In the genomic region with DNA sequence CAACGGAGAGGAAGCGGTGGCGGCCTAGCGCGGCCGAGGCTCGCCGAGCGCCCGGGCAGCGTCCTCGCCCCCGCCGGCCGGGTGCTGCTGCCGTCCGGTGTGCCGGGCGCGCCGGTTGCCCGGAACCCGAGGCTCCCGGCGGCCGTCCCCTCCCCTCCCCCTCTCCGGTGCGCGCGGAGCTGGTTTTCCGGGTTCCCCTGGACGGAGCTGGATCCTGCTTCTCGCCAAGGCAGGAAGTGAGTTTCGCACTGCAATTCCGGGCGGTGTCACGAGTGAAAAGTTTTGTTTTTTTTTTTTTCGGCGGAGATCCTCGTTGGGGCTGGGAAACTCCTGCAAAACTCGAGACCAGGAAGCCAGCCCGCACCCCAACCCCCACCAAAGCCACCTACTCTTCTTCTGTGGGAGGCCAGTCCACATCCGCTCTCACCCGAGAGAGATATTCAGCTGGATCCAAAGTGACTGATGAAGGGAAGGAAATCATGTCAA, we compare ENCODE assay signal across 8 cellular contexts. TPM values are rescaled to one million over a fixed set of nuclear protein-coding genes. Genes with fewer than 3 reads are reported as not detected.
DNase-seq lines count a peak whose midpoint lies in the region; ATAC-seq and TF ChIP-seq lines count a peak whose summit lies in the region.

A gene with protein sequence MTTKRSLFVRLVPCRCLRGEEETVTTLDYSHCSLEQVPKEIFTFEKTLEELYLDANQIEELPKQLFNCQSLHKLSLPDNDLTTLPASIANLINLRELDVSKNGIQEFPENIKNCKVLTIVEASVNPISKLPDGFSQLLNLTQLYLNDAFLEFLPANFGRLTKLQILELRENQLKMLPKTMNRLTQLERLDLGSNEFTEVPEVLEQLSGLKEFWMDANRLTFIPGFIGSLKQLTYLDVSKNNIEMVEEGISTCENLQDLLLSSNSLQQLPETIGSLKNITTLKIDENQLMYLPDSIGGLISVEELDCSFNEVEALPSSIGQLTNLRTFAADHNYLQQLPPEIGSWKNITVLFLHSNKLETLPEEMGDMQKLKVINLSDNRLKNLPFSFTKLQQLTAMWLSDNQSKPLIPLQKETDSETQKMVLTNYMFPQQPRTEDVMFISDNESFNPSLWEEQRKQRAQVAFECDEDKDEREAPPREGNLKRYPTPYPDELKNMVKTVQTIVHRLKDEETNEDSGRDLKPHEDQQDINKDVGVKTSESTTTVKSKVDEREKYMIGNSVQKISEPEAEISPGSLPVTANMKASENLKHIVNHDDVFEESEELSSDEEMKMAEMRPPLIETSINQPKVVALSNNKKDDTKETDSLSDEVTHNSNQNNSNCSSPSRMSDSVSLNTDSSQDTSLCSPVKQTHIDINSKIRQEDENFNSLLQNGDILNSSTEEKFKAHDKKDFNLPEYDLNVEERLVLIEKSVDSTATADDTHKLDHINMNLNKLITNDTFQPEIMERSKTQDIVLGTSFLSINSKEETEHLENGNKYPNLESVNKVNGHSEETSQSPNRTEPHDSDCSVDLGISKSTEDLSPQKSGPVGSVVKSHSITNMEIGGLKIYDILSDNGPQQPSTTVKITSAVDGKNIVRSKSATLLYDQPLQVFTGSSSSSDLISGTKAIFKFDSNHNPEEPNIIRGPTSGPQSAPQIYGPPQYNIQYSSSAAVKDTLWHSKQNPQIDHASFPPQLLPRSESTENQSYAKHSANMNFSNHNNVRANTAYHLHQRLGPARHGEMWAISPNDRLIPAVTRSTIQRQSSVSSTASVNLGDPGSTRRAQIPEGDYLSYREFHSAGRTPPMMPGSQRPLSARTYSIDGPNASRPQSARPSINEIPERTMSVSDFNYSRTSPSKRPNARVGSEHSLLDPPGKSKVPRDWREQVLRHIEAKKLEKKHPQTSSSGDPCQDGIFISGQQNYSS (N-terminal part only) (plus strand): TSS at position 300 of the 486 bp plus-strand sequence. CDS start 66,144 bp downstream, outside the sequence.

- peak; percentile 69 to 82 (median 73) for DNase-seq in CD4-positive, CD25-positive, alpha-beta regulatory T cell
- DNase-seq in SJSA1 (ENCODE audit: low read depth in 1 of 2, low spot score in 2 of 2) (peak; percentile 75 to 84), foreskin fibroblast (peak; percentile 84 to 92), stromal cell of bone marrow (ENCODE audit: low read depth) (peak; percentile 80)
- DNase-seq in activated gamma-delta T cell treated with anti-CD3 and anti-CD28 coated beads, Interleukin-2, amount 50 U/mL, for 16 hours (ENCODE audit: low read depth): peak; percentile 47

- peak within 1 kb of the TSS; percentile 90 to 95 (median 92) for H3K27ac Mint-ChIP-seq in CD4-positive, CD25-positive, alpha-beta regulatory T cell

- peaks cover 48% of the 10 kb centered on the region for H3K4me1 ChIP-seq in CD4-positive, CD25-positive, alpha-beta regulatory T cell (ENCODE audit: control insufficient read depth, insufficient read depth, low read length, poor library complexity, severe bottlenecking)
- H3K4me1 ChIP-seq in SJSA1 (replicated peaks): peaks cover 36% of the 10 kb centered on the region
- H3K4me1 ChIP-seq in neuron (ENCODE audit: insufficient read depth, low read length): peaks cover 16% of the 10 kb centered on the region

- H3K4me1 Mint-ChIP-seq in CD4-positive, CD25-positive, alpha-beta regulatory T cell: peaks cover 22 to 46% (median 29%) of the 10 kb centered on the region in 4 donors

- H3K9me3 ChIP-seq in CD4-positive, CD25-positive, alpha-beta regulatory T cell (ENCODE audit: control insufficient read depth in 2 of 2, low read length in 2 of 2): no peaks in the 10 kb centered on the region
- H3K9me3 ChIP-seq in SJSA1 (replicated peaks) (no peaks in the 10 kb centered on the region), neuron (ENCODE audit: low read length) (no peaks in the 10 kb centered on the region)

- H3K27ac ChIP-seq in CD4-positive, CD25-positive, alpha-beta regulatory T cell (ENCODE audit: insufficient read depth, low read length, poor library complexity, severe bottlenecking): peak within 1 kb of the TSS; percentile 95
- peak within 1 kb of the TSS; percentile 98 for H3K27ac ChIP-seq in SJSA1

- no peaks in the 10 kb centered on the region for H3K36me3 ChIP-seq in CD4-positive, CD25-positive, alpha-beta regulatory T cell (ENCODE audit: control insufficient read depth, insufficient read depth, low read length)
- peaks cover 38% of the 10 kb centered on the region for H3K36me3 ChIP-seq in SJSA1
- H3K36me3 ChIP-seq in neuron (ENCODE audit: insufficient read depth, low read length): peaks cover 8% of the 10 kb centered on the region

- peak; percentile 4 to 5 for ATAC-seq in CD4-positive, CD25-positive, alpha-beta regulatory T cell (ENCODE audit: low read depth in 2 of 2)
- ATAC-seq in GM19395 (IDR thresholded peaks at IDR 0.05; ENCODE audit: unreplicated experiment) (peak; percentile 28), HG03558 (IDR thresholded peaks at IDR 0.05; ENCODE audit: extremely low read depth, unreplicated experiment) (peak; percentile 10)

- H3K27me3 ChIP-seq in CD4-positive, CD25-positive, alpha-beta regulatory T cell (ENCODE audit: control insufficient read depth, insufficient read depth, low read length): no peaks in the 10 kb centered on the region
- no peaks in the 10 kb centered on the region for H3K27me3 ChIP-seq in SJSA1 (replicated peaks)
- H3K27me3 ChIP-seq in neuron (ENCODE audit: insufficient read depth, low read length): no peaks in the 10 kb centered on the region

- H3K27me3 Mint-ChIP-seq in CD4-positive, CD25-positive, alpha-beta regulatory T cell: no peaks in the 10 kb centered on the region

- peak within 1 kb of the TSS; percentile 100 for H3K4me3 ChIP-seq in CD4-positive, CD25-positive, alpha-beta regulatory T cell (ENCODE audit: low read depth, low read length)
- peak within 1 kb of the TSS; percentile 99 for H3K4me3 ChIP-seq in SJSA1
- peak within 1 kb of the TSS; percentile 78 to 86 for H3K4me3 ChIP-seq in foreskin fibroblast (ENCODE audit: low read depth in 1 of 2, low read length in 2 of 2)
- peak within 1 kb of the TSS; percentile 93 for H3K4me3 ChIP-seq in neuron (ENCODE audit: low read length)

- TF ChIP-seq CTCF in foreskin fibroblast (IDR thresholded peaks at IDR 0.05; ENCODE audit: low read depth, low read length): no peak

- peak within 1 kb of the TSS; percentile 34 for H2AFZ ChIP-seq in neuron (ENCODE audit: low read depth, low read length)

- peak within 1 kb of the TSS; percentile 93 to 99 (median 96) for H3K4me3 Mint-ChIP-seq in CD4-positive, CD25-positive, alpha-beta regulatory T cell

- H3K36me3 Mint-ChIP-seq in CD4-positive, CD25-positive, alpha-beta regulatory T cell: peaks cover 12% of the 10 kb centered on the region

- peaks cover 0 to 2% (median 0%) of the 10 kb centered on the region in 7 donors for H3K9me3 Mint-ChIP-seq in CD4-positive, CD25-positive, alpha-beta regulatory T cell

RNA-seq across cellular contexts. Expression of the gene that starts here (rescaled TPM):
- 114 TPM for total RNA-seq in CD4-positive, CD25-positive, alpha-beta regulatory T cell
- polyA plus RNA-seq in CD4-positive, CD25-positive, alpha-beta regulatory T cell: 10 to 100 TPM; 21.5 to 58.2 (median 38.8) TPM
- total RNA-seq in SJSA1 (2014; rRNA removed; shearing (Covaris generic)): 118 and 122 TPM in 2 replicates

Comparison
In these comparisons a context has a peak if more than half of its experiments do, and no peak if none do; other contexts are left out.
1. Peak in every context shown above with its lines: DNase-seq, ATAC-seq, H3K4me3 ChIP-seq and H3K27ac ChIP-seq.